ENCODE assay signal across 7 cellular contexts in the genomic region with DNA sequence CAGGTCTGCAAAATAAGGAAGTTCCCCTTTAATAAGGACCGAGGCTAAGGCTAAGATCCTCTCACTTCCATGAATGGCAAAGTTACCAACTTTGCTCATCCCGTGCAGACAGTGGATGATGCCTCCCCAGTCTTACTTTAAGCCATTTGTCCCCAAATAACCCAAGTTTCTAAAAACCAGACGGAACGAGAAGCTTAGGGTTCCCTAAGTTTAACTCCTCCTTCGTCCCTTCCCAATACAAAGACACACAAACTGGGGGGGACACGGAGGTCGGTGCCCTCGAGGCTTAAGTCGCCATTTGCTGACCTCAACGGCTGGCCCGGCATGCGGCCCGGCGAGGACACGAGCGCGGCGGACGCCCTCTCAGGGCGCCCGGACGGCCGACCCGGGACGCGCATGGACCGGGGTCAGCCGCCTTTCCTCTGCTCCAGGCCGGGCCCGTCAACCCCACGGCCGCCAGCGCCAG. TPM values are rescaled to one million over a fixed set of nuclear protein-coding genes. Genes with fewer than 3 reads are reported as not detected.
DNase-seq lines count a peak whose midpoint lies in the region; ATAC-seq, FAIRE-seq and TF ChIP-seq lines count a peak whose summit lies in the region.

No MANE protein-coding gene starts in this region.

- peak overlapping the region; percentile 88 for H3K4me3 Mint-ChIP-seq in dendritic cell treated with granulocyte-macrophage colony-stimulating factor and Interleukin-4, amounts not matched to agents 40 ng/mL and 50 ng/mL, for 4 days

- H3K4me1 ChIP-seq in HUES48 (ENCODE audit: control insufficient read depth, insufficient read depth, low read length) (peaks cover 34% of the 10 kb centered on the region), HepG2 (ENCODE audit: insufficient read depth, low read length) (peaks cover 37% of the 10 kb centered on the region), stomach (peaks cover 0 to 61% (median 38%) of the 10 kb centered on the region in 4 donors)

- no peaks in the 10 kb centered on the region for H3K27me3 Mint-ChIP-seq in dendritic cell treated with granulocyte-macrophage colony-stimulating factor and Interleukin-4, amounts not matched to agents 40 ng/mL and 50 ng/mL, for 4 days

- CTCF ChIA-PET in HepG2 (lab: Yijun Ruan, JAX; ENCODE audit: low intra/inter-chr PET ratio, low total read pairs), result no interaction called here

- in situ Hi-C loops in HepG2 (cut with HindIII; ENCODE audit: extremely low pct_ligation_motif_present, low pct_unique_long_range_greater_than_20kb), result loop anchor here (5.0 to 25.0 kb wide), 2 partner anchors 77 to 1498 kb away; a partner anchor contains a TSS

- H3K79me2 ChIP-seq in SU-DHL-6 (ENCODE audit: insufficient read depth, low read length) (peaks cover 52% of the 10 kb centered on the region), HepG2 (ENCODE audit: insufficient read depth, low read length) (peaks cover 51% of the 10 kb centered on the region)

- POLR2A ChIA-PET in HepG2 (lab: Yijun Ruan, JAX), result interaction anchor here (0.6 to 3.2 kb wide), 9 partner anchors 8 to 729 kb away, joined by 3 to 84 read pairs (median 4); a partner anchor contains a TSS

- H3K4me3 ChIP-seq in HUES48 (ENCODE audit: low read depth, low read length), result peak overlapping the region; percentile 78
- H3K4me3 ChIP-seq in SU-DHL-6 (ENCODE audit: insufficient read depth, low read length, poor library complexity, severe bottlenecking), result peak overlapping the region; percentile 84
- peak overlapping the region; percentile 84 to 98 (median 84) for H3K4me3 ChIP-seq in HepG2 (replicated peaks in 1 of 3; ENCODE audit: insufficient read depth in 1 of 3, low read depth in 2 of 3, low read length in 3 of 3)
- H3K4me3 ChIP-seq in stomach, result peak overlapping the region; percentile 67 to 80 (median 76)

- peaks cover 13% of the 10 kb centered on the region for H3F3A ChIP-seq in SU-DHL-6 (ENCODE audit: insufficient read depth)

- H3K27ac ChIP-seq in HUES48 (ENCODE audit: low read depth, low read length) (peak overlapping the region; percentile 90), SU-DHL-6 (ENCODE audit: low read depth, low read length) (peak overlapping the region; percentile 56), HepG2 (ENCODE audit: extremely low read length, insufficient read depth, low read length) (peak overlapping the region; percentile 90), stomach (peak overlapping the region; percentile 91 to 96 (median 93))

- DNase-seq in GDM1 (lab: John Stamatoyannopoulos, UW) (peak; percentile 14), HepG2 (ENCODE audit: low spot score) (peak; percentile 54), stomach (no peak)

- TF ChIP-seq EP300 in HepG2 (IDR thresholded peaks at IDR 0.05; ENCODE audit: low read depth in 2 of 2, low read length in 2 of 2) (no peak), HepG2 (CRISPR knock-in tag; IDR thresholded peaks at IDR 0.05; ENCODE audit: borderline replicate concordance) (no peak), stomach (IDR thresholded peaks at IDR 0.05) (no peak)

- intact Hi-C loops in dendritic cell treated with granulocyte-macrophage colony-stimulating factor and Interleukin-4, amounts not matched to agents 40 ng/mL and 50 ng/mL, for 4 days (cut with micrococcal nuclease), result loop anchor here (1.0 to 5.0 kb wide), 3 partner anchors 79 to 733 kb away; a partner anchor contains a TSS
- intact Hi-C loops in HepG2 (cut with micrococcal nuclease; ENCODE audit: unreplicated experiment) (loop anchor here (5.0 kb wide), 2 partner anchors 78 to 148 kb away; a partner anchor contains a TSS), stomach (cut with DNase I; ENCODE audit: low total_unique reads) (no loop called here)

- no peaks in the 10 kb centered on the region for H3K36me3 ChIP-seq in HUES48 (ENCODE audit: control insufficient read depth, insufficient read depth, low read length)
- no peaks in the 10 kb centered on the region for H3K36me3 ChIP-seq in SU-DHL-6 (ENCODE audit: low read length)
- no peaks in the 10 kb centered on the region for H3K36me3 ChIP-seq in HepG2 (replicated peaks in 1 of 2; ENCODE audit: control insufficient read depth in 1 of 2, insufficient read depth in 2 of 2, low read length in 2 of 2)
- no peaks in the 10 kb centered on the region for H3K36me3 ChIP-seq in stomach

- no TSS peak for BruUV-seq in HepG2 (replicated peaks; lab: Mats Ljungman, UMichigan)

- peak overlapping the region; percentile 97 for H3K27ac Mint-ChIP-seq in dendritic cell treated with granulocyte-macrophage colony-stimulating factor and Interleukin-4, amounts not matched to agents 40 ng/mL and 50 ng/mL, for 4 days

- H3K4me1 Mint-ChIP-seq in dendritic cell treated with granulocyte-macrophage colony-stimulating factor and Interleukin-4, amounts not matched to agents 40 ng/mL and 50 ng/mL, for 4 days (ENCODE audit: low read depth), result peaks cover 43% of the 10 kb centered on the region

- FAIRE-seq in HepG2 (lab: Jason Lieb, UNC), result peak; percentile 56

- no peaks in the 10 kb centered on the region for H3K9me2 ChIP-seq in SU-DHL-6 (replicated peaks; ENCODE audit: insufficient read depth, low read length)

- ATAC-seq in GM21619 (IDR thresholded peaks at IDR 0.05; ENCODE audit: unreplicated experiment) (peak; percentile 11), HepG2 (peak; percentile 32)

- H2AFZ ChIP-seq in SU-DHL-6 (ENCODE audit: low read depth, low read length, severe bottlenecking) (peak overlapping the region; percentile 94), HepG2 (ENCODE audit: low read length) (peak overlapping the region; percentile 75)

- H4K20me1 ChIP-seq in SU-DHL-6 (ENCODE audit: low read depth, low read length), result peaks cover 13% of the 10 kb centered on the region; the same call in 1 of the 2 replicates
- peaks cover 8% of the 10 kb centered on the region for H4K20me1 ChIP-seq in HepG2 (ENCODE audit: insufficient read depth, low read length)

- TF ChIP-seq POLR2A in HepG2 (IDR thresholded peaks at IDR 0.05; ENCODE audit: insufficient read depth in 1 of 2, low read depth in 2 of 2, low read length in 2 of 2) (peak in 1 of 2 experiments; percentile 50; a peak in 1 of 4 replicates), stomach (IDR thresholded peaks at IDR 0.05) (no peak)

- no peaks in the 10 kb centered on the region for H3K9me3 ChIP-seq in HUES48 (ENCODE audit: control insufficient read depth, insufficient read depth, low read length)
- H3K9me3 ChIP-seq in SU-DHL-6 (ENCODE audit: insufficient read depth, low read length), result no peaks in the 10 kb centered on the region
- H3K9me3 ChIP-seq in HepG2 (ENCODE audit: low read length), result no peaks in the 10 kb centered on the region
- H3K9me3 ChIP-seq in stomach, result no peaks in the 10 kb centered on the region

- 0% methylated on average over 14 of the region's 33 CpGs for WGBS in HepG2 (ENCODE audit: low lambda C conversion rate)
- 0 to 1% (median 0%) methylated on average over 8 to 33 of the region's 33 CpGs for WGBS in stomach, 5 donors

- no peaks in the 10 kb centered on the region for H3K9me3 Mint-ChIP-seq in dendritic cell treated with granulocyte-macrophage colony-stimulating factor and Interleukin-4, amounts not matched to agents 40 ng/mL and 50 ng/mL, for 4 days

- H3K36me3 Mint-ChIP-seq in dendritic cell treated with granulocyte-macrophage colony-stimulating factor and Interleukin-4, amounts not matched to agents 40 ng/mL and 50 ng/mL, for 4 days (ENCODE audit: low read depth), result peaks cover 12% of the 10 kb centered on the region

- peak overlapping the region; percentile 89 for H3K9ac ChIP-seq in HUES48 (ENCODE audit: low read depth, low read length)
- peak overlapping the region; percentile 97 for H3K9ac ChIP-seq in SU-DHL-6 (ENCODE audit: low read length)
- H3K9ac ChIP-seq in HepG2 (ENCODE audit: insufficient read depth, low read depth, low read length), result peak overlapping the region; percentile 86

- H3K4me2 ChIP-seq in SU-DHL-6 (ENCODE audit: low read depth, low read length, poor library complexity, severe bottlenecking), result peak overlapping the region; percentile 96
- H3K4me2 ChIP-seq in HepG2 (ENCODE audit: low read depth, low read length), result peak overlapping the region; percentile 87

- TF ChIP-seq CTCF in SU-DHL-6 (IDR thresholded peaks at IDR 0.05; ENCODE audit: insufficient read depth, low read length, poor library complexity, severe bottlenecking) (no peak), HepG2 (CRISPR knock-in tag; IDR thresholded peaks at IDR 0.05) (no peak), stomach (IDR thresholded peaks at IDR 0.05) (no peak)

- TF ChIP-seq RAD21 in HepG2 (CRISPR knock-in tag; IDR thresholded peaks at IDR 0.05), result no peak

- H3K27me3 ChIP-seq in HUES48 (ENCODE audit: control insufficient read depth, insufficient read depth, low read length), result no peaks in the 10 kb centered on the region
- H3K27me3 ChIP-seq in SU-DHL-6 (ENCODE audit: low read length), result no peaks in the 10 kb centered on the region
- H3K27me3 ChIP-seq in HepG2 (ENCODE audit: control insufficient read depth in 1 of 2, insufficient read depth in 2 of 2, low read length in 2 of 2), result no peaks in the 10 kb centered on the region; a peak in 2 of 5 replicates
- no peaks in the 10 kb centered on the region for H3K27me3 ChIP-seq in stomach

RNA-seq across cellular contexts. Expression of a gene that starts 0.5 kb away (rescaled TPM):
- total RNA-seq in HepG2 (2016; rRNA removed; fragmentation: Illumina TruSeq; extraction: Trizol) (7.1 and 11.4 TPM in 2 replicates), stomach (10 to 100 TPM in 3 of 5 donors, 1 to 10 TPM in 2; 1.2 to 32.5 (median 10.4) TPM)
- total RNA-seq in HepG2 (2016; cell fraction: cytosol; rRNA removed; fragmentation: Illumina TruSeq; extraction: Trizol; ENCODE audit: low read depth), result 2.8 and 3.1 TPM in 2 replicates
- total RNA-seq in HepG2 (2016; cell fraction: insoluble cytoplasmic fraction; rRNA removed; fragmentation: Illumina TruSeq; extraction: Trizol), result 7.3 and 10.8 TPM in 2 replicates
- total RNA-seq in HepG2 (2016; cell fraction: membrane; rRNA removed; fragmentation: Illumina TruSeq; extraction: Trizol), result 6.1 and 7.4 TPM in 2 replicates
- total RNA-seq in HepG2 (2016; cell fraction: nucleus; rRNA removed; fragmentation: Illumina TruSeq; extraction: Trizol), result 12.8 and 13.1 TPM in 2 replicates
- polyA plus RNA-seq in HepG2 (2011; rRNA removed) (2.8 and 3.2 TPM in 2 replicates), stomach (1 to 10 TPM; 2.4 to 3.3 (median 2.6) TPM)
- polyA plus RNA-seq in HepG2 (2011; cell fraction: cytosol; rRNA removed), result 0.99 and 2.0 TPM in 2 replicates
- 2.2 and 2.9 TPM in 2 replicates for polyA plus RNA-seq in HepG2 (2011; cell fraction: nucleus; rRNA removed)
- polyA plus RNA-seq in HepG2 (2012), result 5.9 and 6.1 TPM in 2 replicates
- polyA plus RNA-seq in HepG2 (2016; cell fraction: cytosol; fragmentation: Illumina TruSeq; extraction: Trizol; ENCODE audit: low read depth), result 0.18 and 0.25 TPM in 2 replicates
- 8.4 and 9.0 TPM in 2 replicates for polyA plus RNA-seq in HepG2 (2016; cell fraction: insoluble cytoplasmic fraction; fragmentation: Illumina TruSeq; extraction: Trizol; ENCODE audit: low read depth)
- polyA plus RNA-seq in HepG2 (2016; cell fraction: membrane; fragmentation: Illumina TruSeq; extraction: Trizol; ENCODE audit: low read depth), result 1.0 and 1.1 TPM in 2 replicates
- 8.4 and 9.2 TPM in 2 replicates for polyA plus RNA-seq in HepG2 (2016; cell fraction: nucleus; fragmentation: Illumina TruSeq; extraction: Trizol; ENCODE audit: insufficient read depth, low read depth)
- 3.9 and 4.3 TPM in 2 replicates for polyA minus RNA-seq in HepG2 (2011; rRNA and poly(A)+ RNA removed; ENCODE audit: low replicate concordance)
- polyA minus RNA-seq in HepG2 (2011; cell fraction: cytosol; rRNA and poly(A)+ RNA removed), result 4.1 and 5.3 TPM in 2 replicates
- 34.2 and 35.8 TPM in 2 replicates for polyA minus RNA-seq in HepG2 (2011; cell fraction: nucleus; rRNA and poly(A)+ RNA removed)
